Comparison of ENCODE assay signal across 11 cellular contexts in the genomic region with DNA sequence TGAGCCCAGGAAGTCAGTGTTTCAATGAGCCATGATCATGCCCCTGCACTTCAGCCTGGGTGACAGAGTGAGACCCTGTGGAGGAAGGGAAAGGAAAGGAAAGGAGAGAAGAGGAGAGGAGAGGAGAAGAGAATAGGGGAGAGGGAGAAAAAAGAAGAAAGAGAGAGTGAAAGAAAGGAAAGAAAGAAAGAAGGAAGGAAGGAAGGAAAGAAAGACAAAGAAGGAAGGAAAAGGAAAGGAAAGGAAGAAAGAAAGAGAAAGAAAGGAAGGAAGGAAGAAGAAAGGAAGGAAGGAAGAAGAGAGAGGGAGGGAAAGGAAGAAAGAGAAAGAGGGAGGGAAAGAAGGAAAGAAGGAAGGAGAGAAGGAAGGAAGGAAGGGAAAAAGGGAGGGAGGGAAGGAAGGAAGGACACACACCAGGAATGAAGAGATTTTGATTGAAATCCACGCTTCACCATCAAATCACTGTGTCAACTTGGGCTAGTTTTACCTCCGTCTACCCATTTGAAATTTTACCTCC. TPM values are rescaled to one million over a fixed set of nuclear protein-coding genes. Genes with fewer than 3 reads are reported as not detected.
"Had no signal": no experiment of that assay in that cellular context is flagged by ENCODE, and none has a peak within 500 bp of the region (broad histone marks: within the 10 kb centered on the region; RNA-seq: fewer than 3 reads in every experiment).

No MANE protein-coding gene starts in this region.

- H3K4me1 Mint-ChIP-seq: H9 had no signal

- H3K4me3 Mint-ChIP-seq: H9, HFFc6 had no signal

- H3K27ac Mint-ChIP-seq: HFFc6 had no signal

- H3K9me3 Mint-ChIP-seq: H9, HFFc6 had no signal

- H2AFZ ChIP-seq: GM23248 had no signal

- H3K27ac ChIP-seq: GM23248, HL-60, KMS-11 had no signal

- H3K4me3 ChIP-seq: GM23248 had no signal

- DNase-seq: GM23248, H9, HCEC 1CT, HFFc6, IMR-90, KBM-7 had no signal

- FAIRE-seq: H1, H54 had no signal

- H3K4me2 ChIP-seq: KMS-11 had no signal

RNA-seq across cellular contexts. Expression of a gene that starts 14.3 kb away (rescaled TPM):
- total RNA-seq: GM23248, H1, H9, HFFc6, HT1080, IMR-90 had no signal
- polyA plus RNA-seq: GM23248, H1, IMR-90 had no signal

RNA-seq across cellular contexts. Expression of a gene that starts 17.6 kb away (rescaled TPM):
- total RNA-seq: GM23248, H1, H9, HFFc6, HT1080, IMR-90 had no signal
- polyA plus RNA-seq: GM23248, IMR-90 had no signal

RNA-seq across cellular contexts. Expression of a gene that starts 25.5 kb away (rescaled TPM):
- total RNA-seq: GM23248, H1, H9, HFFc6, HT1080, IMR-90 had no signal
- polyA plus RNA-seq: GM23248, H1, IMR-90 had no signal

RNA-seq across cellular contexts. Expression of a gene that starts 49.4 kb away (rescaled TPM):
- total RNA-seq: GM23248, H1, H9, HFFc6, HT1080, IMR-90 had no signal
- polyA plus RNA-seq: GM23248, H1, IMR-90 had no signal
